31 cellular contexts compared by ENCODE assay signal in the genomic region with DNA sequence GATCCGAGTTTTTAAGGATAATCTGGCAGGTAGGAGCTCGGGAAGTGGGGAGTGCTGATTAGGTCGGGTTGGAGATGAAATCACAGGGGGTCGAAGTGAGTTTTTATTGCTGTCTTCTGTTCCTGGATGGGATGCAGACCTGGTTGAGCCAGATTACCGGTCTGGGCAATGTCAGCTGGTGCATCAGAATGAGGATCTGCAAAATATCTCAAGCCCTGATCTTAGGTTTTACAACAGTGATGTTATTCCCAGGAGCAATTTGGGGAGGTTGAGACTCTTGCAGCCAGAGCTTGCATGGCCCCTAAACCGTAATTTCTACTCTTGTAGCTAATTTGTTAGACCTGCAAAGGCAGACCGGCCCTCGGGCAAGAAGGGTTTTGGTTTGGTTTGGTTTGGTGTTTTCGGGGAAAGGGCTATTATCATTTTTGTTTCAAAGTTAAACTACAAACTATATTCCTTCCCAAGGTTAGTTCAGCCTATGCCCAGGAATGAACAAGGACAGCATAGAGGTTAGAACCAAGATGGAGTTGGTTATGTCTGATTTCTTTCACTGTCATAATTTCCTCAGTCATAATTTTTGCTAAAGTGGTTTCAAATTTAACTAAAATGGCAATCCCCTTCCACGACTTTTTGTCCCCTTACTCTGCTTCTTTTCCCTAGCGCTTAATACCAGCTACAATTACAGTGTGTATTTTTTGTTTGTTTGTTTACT. TPM values are rescaled to one million over a fixed set of nuclear protein-coding genes. Genes with fewer than 3 reads are reported as not detected.
"Had no signal": no experiment of that assay in that cellular context is flagged by ENCODE, and none has a peak within 500 bp of the region (broad histone marks: within the 10 kb centered on the region; RNA-seq: fewer than 3 reads in every experiment).

No MANE protein-coding gene starts in this region.

- H3K4me1 ChIP-seq: SJCRH30 had no signal

- H3K27me3 Mint-ChIP-seq: activated naive CD8-positive, alpha-beta T cell treated with anti-CD3 and anti-CD28 coated beads for 36 hours; central memory CD8-positive, alpha-beta T cell had no signal

- H3K27ac ChIP-seq: brain microvascular endothelial cell, SJCRH30, WERI-Rb-1 had no signal

- H3K27ac Mint-ChIP-seq: activated CD4-positive, alpha-beta memory T cell treated with anti-CD3 and anti-CD28 coated beads, Interleukin-2, amount 10 ng/mL, durations not matched to agents 7 days and 5 days; activated CD8-positive, alpha-beta memory T cell treated with anti-CD3 and anti-CD28 coated beads, Interleukin-2, amount 10 ng/mL, durations not matched to agents 7 days and 5 days; activated naive CD4-positive, alpha-beta T cell treated with anti-CD3 and anti-CD28 coated beads, Interleukin-2, amount 10 ng/mL, durations not matched to agents 7 days and 5 days; activated naive CD8-positive, alpha-beta T cell treated with anti-CD3 and anti-CD28 coated beads for 36 hours had no signal

- H3K36me3 ChIP-seq: brain microvascular endothelial cell, SJCRH30, WERI-Rb-1 had no signal

- H3K4me3 Mint-ChIP-seq: activated CD4-positive, alpha-beta memory T cell treated with anti-CD3 and anti-CD28 coated beads, Interleukin-2, amount 10 ng/mL, durations not matched to agents 7 days and 5 days; activated CD8-positive, alpha-beta memory T cell treated with anti-CD3 and anti-CD28 coated beads, Interleukin-2, amount 10 ng/mL, durations not matched to agents 7 days and 5 days; activated naive CD4-positive, alpha-beta T cell treated with anti-CD3 and anti-CD28 coated beads, Interleukin-2, amount 10 ng/mL, durations not matched to agents 7 days and 5 days; activated naive CD8-positive, alpha-beta T cell treated with anti-CD3 and anti-CD28 coated beads for 36 hours; central memory CD8-positive, alpha-beta T cell had no signal

- ATAC-seq: activated CD8-positive, alpha-beta memory T cell treated with anti-CD3 and anti-CD28 coated beads, Interleukin-2, amount 10 ng/mL, durations not matched to agents 7 days and 5 days; Panc1 had no signal

- H3K9me3 Mint-ChIP-seq: activated CD4-positive, alpha-beta memory T cell treated with anti-CD3 and anti-CD28 coated beads, Interleukin-2, amount 10 ng/mL, durations not matched to agents 7 days and 5 days; activated naive CD4-positive, alpha-beta T cell treated with anti-CD3 and anti-CD28 coated beads, Interleukin-2, amount 10 ng/mL, durations not matched to agents 7 days and 5 days; activated naive CD8-positive, alpha-beta T cell treated with anti-CD3 and anti-CD28 coated beads for 36 hours; central memory CD8-positive, alpha-beta T cell had no signal

- H3K36me3 Mint-ChIP-seq: activated naive CD4-positive, alpha-beta T cell treated with anti-CD3 and anti-CD28 coated beads, Interleukin-2, amount 10 ng/mL, durations not matched to agents 7 days and 5 days; activated naive CD8-positive, alpha-beta T cell treated with anti-CD3 and anti-CD28 coated beads for 36 hours had no signal

- H3K4me3 ChIP-seq: SJCRH30 had no signal

- DNase-seq: activated CD4-positive, alpha-beta memory T cell treated with anti-CD3 and anti-CD28 coated beads, Interleukin-2, amount 10 ng/mL, durations not matched to agents 7 days and 5 days; activated CD4-positive, alpha-beta T cell treated with anti-CD3 and anti-CD28 coated beads for 1 hour; activated CD4-positive, alpha-beta T cell treated with anti-CD3 and anti-CD28 coated beads for 48 hours; activated CD4-positive, CD25-positive, alpha-beta regulatory T cell; activated CD8-positive, alpha-beta memory T cell treated with anti-CD3 and anti-CD28 coated beads for 24 hours; activated CD8-positive, alpha-beta memory T cell treated with anti-CD3 and anti-CD28 coated beads, Interleukin-2, amount 50 U/mL, for 48 hours; activated effector memory CD4-positive, alpha-beta T cell treated with Interleukin-2 at 50 U/mL for 16 hours; activated naive CD4-positive, alpha-beta T cell treated with anti-CD3 and anti-CD28 coated beads, Interleukin-2, amount 10 ng/mL, durations not matched to agents 7 days and 5 days; activated naive CD8-positive, alpha-beta T cell treated with anti-CD3 and anti-CD28 coated beads for 36 hours; activated T-cell treated with anti-CD3 and anti-CD28 coated beads, Interleukin-2, amount 50 U/mL, for 48 hours; amniotic stem cell; aorta; brain microvascular endothelial cell; KG1; NCI-H1092 treated with DMSO at 0.1 percent for 48 hours; NCI-H1436; NCI-H1694; NCI-H1930; NCI-H2081 treated with DMSO at 0.1 percent for 48 hours; NCI-H345; NCI-H524 treated with DMSO at 0.1 percent for 48 hours; SHP77; SJCRH30; T1000; WERI-Rb-1 had no signal

- H3K4me1 Mint-ChIP-seq: activated CD4-positive, alpha-beta memory T cell treated with anti-CD3 and anti-CD28 coated beads, Interleukin-2, amount 10 ng/mL, durations not matched to agents 7 days and 5 days; activated CD8-positive, alpha-beta memory T cell treated with anti-CD3 and anti-CD28 coated beads, Interleukin-2, amount 10 ng/mL, durations not matched to agents 7 days and 5 days; activated naive CD4-positive, alpha-beta T cell treated with anti-CD3 and anti-CD28 coated beads, Interleukin-2, amount 10 ng/mL, durations not matched to agents 7 days and 5 days; central memory CD8-positive, alpha-beta T cell had no signal

- H3K27me3 ChIP-seq: brain microvascular endothelial cell had no signal

RNA-seq across cellular contexts. Expression of a gene that starts 20.6 kb away (rescaled TPM):
- total RNA-seq: chondrocyte, LHCN-M2, NCI-H460, SJCRH30 had no signal
